Comparison of ENCODE assay signal across 1 cellular context in the genomic region with DNA sequence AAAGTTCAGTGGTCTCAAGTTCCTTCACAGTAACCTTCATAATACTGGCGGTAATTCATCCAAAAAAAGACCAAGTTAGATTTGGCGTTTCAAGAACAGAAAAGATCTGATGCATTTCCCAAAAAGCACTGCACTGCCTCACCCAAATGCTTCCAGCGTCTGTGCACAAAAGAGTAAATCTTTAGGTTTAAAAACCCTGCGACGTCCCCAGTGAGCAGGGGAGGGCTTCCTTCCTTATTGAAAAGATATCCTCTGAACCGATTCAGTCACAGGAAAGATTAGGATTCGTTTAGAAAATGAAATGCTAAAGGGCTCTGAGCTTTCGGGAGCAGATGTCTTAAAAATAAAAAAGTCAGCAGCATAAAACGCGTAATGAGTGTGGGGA.
TF ChIP-seq lines count a peak whose summit lies in the region.

No MANE protein-coding gene starts in this region.

TF ChIP-seq in HepG2, 621 proteins besides CTCF, POLR2A, EP300 and RAD21 (continued from another document):
- TF ChIP-seq KDM4B (CRISPR knock-in tag; IDR thresholded peaks at IDR 0.05) (no peak), ZNF883 (CRISPR knock-in tag; IDR thresholded peaks at IDR 0.05; ENCODE audit: not compliant biosample characterization) (no peak), ZNF451 (CRISPR knock-in tag; IDR thresholded peaks at IDR 0.05) (no peak), ZFP90 (CRISPR knock-in tag; IDR thresholded peaks at IDR 0.05; ENCODE audit: borderline replicate concordance) (no peak), ZNF552 (CRISPR knock-in tag; IDR thresholded peaks at IDR 0.05; ENCODE audit: borderline replicate concordance) (no peak), ZNF674 (CRISPR knock-in tag; IDR thresholded peaks at IDR 0.05; ENCODE audit: low read depth) (0 out of 2 replicates have a peak, but pooled peaks have one; percentile 0), CREM (IDR thresholded peaks at IDR 0.05) (0 out of 2 replicates have a peak, but pooled peaks have one; percentile 6), CREM (CRISPR knock-in tag; IDR thresholded peaks at IDR 0.05) (no peak), ZFX (CRISPR knock-in tag; IDR thresholded peaks at IDR 0.05; ENCODE audit: low read depth) (no peak), PRMT3 (CRISPR knock-in tag; IDR thresholded peaks at IDR 0.05; ENCODE audit: borderline replicate concordance, low read depth) (no peak), ISX (CRISPR knock-in tag; conservative IDR thresholded peaks at IDR 0.05) (no peak), ZNF558 (CRISPR knock-in tag; IDR thresholded peaks at IDR 0.05; ENCODE audit: borderline replicate concordance) (no peak), PCBP2 (optimal IDR thresholded peaks at IDR 0.05; ENCODE audit: low read depth, low read length, poor library complexity, severe bottlenecking) (no peak), ATF7 (IDR thresholded peaks at IDR 0.05) (no peak), ATF7 (CRISPR knock-in tag; IDR thresholded peaks at IDR 0.05) (no peak), IRX3 (CRISPR knock-in tag; IDR thresholded peaks at IDR 0.05; ENCODE audit: borderline replicate concordance, low read depth) (no peak)
- TF ChIP-seq, protein P1, sequence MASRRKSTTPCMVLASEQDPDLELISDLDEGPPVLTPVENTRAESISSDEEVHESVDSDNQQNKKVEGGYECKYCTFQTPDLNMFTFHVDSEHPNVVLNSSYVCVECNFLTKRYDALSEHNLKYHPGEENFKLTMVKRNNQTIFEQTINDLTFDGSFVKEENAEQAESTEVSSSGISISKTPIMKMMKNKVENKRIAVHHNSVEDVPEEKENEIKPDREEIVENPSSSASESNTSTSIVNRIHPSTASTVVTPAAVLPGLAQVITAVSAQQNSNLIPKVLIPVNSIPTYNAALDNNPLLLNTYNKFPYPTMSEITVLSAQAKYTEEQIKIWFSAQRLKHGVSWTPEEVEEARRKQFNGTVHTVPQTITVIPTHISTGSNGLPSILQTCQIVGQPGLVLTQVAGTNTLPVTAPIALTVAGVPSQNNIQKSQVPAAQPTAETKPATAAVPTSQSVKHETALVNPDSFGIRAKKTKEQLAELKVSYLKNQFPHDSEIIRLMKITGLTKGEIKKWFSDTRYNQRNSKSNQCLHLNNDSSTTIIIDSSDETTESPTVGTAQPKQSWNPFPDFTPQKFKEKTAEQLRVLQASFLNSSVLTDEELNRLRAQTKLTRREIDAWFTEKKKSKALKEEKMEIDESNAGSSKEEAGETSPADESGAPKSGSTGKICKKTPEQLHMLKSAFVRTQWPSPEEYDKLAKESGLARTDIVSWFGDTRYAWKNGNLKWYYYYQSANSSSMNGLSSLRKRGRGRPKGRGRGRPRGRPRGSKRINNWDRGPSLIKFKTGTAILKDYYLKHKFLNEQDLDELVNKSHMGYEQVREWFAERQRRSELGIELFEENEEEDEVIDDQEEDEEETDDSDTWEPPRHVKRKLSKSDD (CRISPR knock-in tag; IDR thresholded peaks at IDR 0.05; ENCODE audit: low read depth): 0 out of 2 replicates have a peak, but pooled peaks have one; percentile 5
- TF ChIP-seq, protein P2, sequence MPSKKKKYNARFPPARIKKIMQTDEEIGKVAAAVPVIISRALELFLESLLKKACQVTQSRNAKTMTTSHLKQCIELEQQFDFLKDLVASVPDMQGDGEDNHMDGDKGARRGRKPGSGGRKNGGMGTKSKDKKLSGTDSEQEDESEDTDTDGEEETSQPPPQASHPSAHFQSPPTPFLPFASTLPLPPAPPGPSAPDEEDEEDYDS (CRISPR knock-in tag; IDR thresholded peaks at IDR 0.05): peak; percentile 1; the same call in 1 of the 2 replicates
- TF ChIP-seq, protein P3, sequence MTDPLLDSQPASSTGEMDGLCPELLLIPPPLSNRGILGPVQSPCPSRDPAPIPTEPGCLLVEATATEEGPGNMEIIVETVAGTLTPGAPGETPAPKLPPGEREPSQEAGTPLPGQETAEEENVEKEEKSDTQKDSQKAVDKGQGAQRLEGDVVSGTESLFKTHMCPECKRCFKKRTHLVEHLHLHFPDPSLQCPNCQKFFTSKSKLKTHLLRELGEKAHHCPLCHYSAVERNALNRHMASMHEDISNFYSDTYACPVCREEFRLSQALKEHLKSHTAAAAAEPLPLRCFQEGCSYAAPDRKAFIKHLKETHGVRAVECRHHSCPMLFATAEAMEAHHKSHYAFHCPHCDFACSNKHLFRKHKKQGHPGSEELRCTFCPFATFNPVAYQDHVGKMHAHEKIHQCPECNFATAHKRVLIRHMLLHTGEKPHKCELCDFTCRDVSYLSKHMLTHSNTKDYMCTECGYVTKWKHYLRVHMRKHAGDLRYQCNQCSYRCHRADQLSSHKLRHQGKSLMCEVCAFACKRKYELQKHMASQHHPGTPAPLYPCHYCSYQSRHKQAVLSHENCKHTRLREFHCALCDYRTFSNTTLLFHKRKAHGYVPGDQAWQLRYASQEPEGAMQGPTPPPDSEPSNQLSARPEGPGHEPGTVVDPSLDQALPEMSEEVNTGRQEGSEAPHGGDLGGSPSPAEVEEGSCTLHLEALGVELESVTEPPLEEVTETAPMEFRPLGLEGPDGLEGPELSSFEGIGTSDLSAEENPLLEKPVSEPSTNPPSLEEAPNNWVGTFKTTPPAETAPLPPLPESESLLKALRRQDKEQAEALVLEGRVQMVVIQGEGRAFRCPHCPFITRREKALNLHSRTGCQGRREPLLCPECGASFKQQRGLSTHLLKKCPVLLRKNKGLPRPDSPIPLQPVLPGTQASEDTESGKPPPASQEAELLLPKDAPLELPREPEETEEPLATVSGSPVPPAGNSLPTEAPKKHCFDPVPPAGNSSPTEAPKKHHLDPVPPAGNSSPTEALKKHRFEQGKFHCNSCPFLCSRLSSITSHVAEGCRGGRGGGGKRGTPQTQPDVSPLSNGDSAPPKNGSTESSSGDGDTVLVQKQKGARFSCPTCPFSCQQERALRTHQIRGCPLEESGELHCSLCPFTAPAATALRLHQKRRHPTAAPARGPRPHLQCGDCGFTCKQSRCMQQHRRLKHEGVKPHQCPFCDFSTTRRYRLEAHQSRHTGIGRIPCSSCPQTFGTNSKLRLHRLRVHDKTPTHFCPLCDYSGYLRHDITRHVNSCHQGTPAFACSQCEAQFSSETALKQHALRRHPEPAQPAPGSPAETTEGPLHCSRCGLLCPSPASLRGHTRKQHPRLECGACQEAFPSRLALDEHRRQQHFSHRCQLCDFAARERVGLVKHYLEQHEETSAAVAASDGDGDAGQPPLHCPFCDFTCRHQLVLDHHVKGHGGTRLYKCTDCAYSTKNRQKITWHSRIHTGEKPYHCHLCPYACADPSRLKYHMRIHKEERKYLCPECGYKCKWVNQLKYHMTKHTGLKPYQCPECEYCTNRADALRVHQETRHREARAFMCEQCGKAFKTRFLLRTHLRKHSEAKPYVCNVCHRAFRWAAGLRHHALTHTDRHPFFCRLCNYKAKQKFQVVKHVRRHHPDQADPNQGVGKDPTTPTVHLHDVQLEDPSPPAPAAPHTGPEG (CRISPR knock-in tag; IDR thresholded peaks at IDR 0.05): peak; percentile 65
- TF ChIP-seq, protein P4, sequence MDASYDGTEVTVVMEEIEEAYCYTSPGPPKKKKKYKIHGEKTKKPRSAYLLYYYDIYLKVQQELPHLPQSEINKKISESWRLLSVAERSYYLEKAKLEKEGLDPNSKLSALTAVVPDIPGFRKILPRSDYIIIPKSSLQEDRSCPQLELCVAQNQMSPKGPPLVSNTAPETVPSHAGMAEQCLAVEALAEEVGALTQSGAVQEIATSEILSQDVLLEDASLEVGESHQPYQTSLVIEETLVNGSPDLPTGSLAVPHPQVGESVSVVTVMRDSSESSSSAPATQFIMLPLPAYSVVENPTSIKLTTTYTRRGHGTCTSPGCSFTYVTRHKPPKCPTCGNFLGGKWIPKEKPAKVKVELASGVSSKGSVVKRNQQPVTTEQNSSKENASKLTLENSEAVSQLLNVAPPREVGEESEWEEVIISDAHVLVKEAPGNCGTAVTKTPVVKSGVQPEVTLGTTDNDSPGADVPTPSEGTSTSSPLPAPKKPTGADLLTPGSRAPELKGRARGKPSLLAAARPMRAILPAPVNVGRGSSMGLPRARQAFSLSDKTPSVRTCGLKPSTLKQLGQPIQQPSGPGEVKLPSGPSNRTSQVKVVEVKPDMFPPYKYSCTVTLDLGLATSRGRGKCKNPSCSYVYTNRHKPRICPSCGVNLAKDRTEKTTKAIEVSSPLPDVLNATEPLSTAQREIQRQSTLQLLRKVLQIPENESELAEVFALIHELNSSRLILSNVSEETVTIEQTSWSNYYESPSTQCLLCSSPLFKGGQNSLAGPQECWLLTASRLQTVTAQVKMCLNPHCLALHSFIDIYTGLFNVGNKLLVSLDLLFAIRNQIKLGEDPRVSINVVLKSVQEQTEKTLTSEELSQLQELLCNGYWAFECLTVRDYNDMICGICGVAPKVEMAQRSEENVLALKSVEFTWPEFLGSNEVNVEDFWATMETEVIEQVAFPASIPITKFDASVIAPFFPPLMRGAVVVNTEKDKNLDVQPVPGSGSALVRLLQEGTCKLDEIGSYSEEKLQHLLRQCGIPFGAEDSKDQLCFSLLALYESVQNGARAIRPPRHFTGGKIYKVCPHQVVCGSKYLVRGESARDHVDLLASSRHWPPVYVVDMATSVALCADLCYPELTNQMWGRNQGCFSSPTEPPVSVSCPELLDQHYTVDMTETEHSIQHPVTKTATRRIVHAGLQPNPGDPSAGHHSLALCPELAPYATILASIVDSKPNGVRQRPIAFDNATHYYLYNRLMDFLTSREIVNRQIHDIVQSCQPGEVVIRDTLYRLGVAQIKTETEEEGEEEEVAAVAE (CRISPR knock-in tag; IDR thresholded peaks at IDR 0.05; ENCODE audit: borderline replicate concordance): no peak
- TF ChIP-seq, protein P5, sequence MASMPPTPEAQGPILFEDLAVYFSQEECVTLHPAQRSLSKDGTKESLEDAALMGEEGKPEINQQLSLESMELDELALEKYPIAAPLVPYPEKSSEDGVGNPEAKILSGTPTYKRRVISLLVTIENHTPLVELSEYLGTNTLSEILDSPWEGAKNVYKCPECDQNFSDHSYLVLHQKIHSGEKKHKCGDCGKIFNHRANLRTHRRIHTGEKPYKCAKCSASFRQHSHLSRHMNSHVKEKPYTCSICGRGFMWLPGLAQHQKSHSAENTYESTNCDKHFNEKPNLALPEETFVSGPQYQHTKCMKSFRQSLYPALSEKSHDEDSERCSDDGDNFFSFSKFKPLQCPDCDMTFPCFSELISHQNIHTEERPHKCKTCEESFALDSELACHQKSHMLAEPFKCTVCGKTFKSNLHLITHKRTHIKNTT (CRISPR knock-in tag; IDR thresholded peaks at IDR 0.05): no peak
